ENCODE assay signal across 27 cellular contexts in the genomic region with DNA sequence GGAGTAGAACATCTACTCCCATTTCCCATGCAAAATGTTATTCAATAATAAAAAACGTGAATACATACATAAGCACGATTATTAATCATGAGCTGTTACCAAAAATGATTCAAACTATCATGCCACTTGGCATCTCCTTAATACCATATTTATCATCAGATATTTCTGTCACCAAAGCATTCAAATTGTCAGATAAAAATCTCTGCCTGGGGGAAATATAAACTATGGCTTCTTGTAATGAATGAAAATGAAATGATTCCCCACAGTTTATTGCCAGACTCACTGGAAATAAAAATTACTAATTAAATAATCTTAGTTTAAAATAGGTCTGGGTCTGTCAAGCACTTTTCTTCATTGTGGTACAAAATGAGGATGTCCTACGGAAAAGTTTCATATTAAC.
"Had no signal": no experiment of that assay in that cellular context is flagged by ENCODE, and none has a peak within 500 bp of the region (broad histone marks: within the 10 kb centered on the region; RNA-seq: fewer than 3 reads in every experiment).

No MANE protein-coding gene starts in this region.

- H3K4me1 ChIP-seq: left lung, lower lobe of right lung, pancreas, prostate gland, stomach, testis, thyroid gland, transverse colon, upper lobe of left lung, vagina had no signal

- H3K27me3 ChIP-seq: left lung, pancreas, stomach, testis, thyroid gland, transverse colon, upper lobe of left lung, vagina had no signal

- ATAC-seq: left colon; left lung; lower lobe of right lung; naive thymus-derived CD8-positive, alpha-beta T cell; pancreas; right cardiac atrium; sciatic nerve; stimulated activated naive B cell treated with anti-CD40 and anti-IgM and Interleukin-4, amounts not matched to agents 10 μg/mL and 1 μg/mL and 100 μg/mL, for 72 hours; stimulated activated naive CD8-positive, alpha-beta T cell treated with anti-CD3 and anti-CD28 coated beads, Interleukin-15, Interleukin-2, amounts not matched to agents 100 U/mL and 50 U/mL, for 24 hours had no signal

- H3K36me3 ChIP-seq: left lung, lower lobe of right lung, pancreas, prostate gland, stomach, thyroid gland, transverse colon, upper lobe of left lung, vagina had no signal

- H3K4me3 ChIP-seq: left lung, lower lobe of right lung, pancreas, prostate gland, skin epidermis, stomach, testis, thyroid gland, transverse colon, upper lobe of left lung, vagina had no signal

- H3K9me3 ChIP-seq: left lung, lower lobe of right lung, pancreas, prostate gland, stomach, testis, thyroid gland, transverse colon, upper lobe of left lung, vagina had no signal

- DNase-seq: kidney glomerular epithelial cell; left colon; left lung; lower lobe of right lung; mammary epithelial cell; mesenchymal stem cell; naive thymus-derived CD8-positive, alpha-beta T cell; nucleus accumbens; pancreas; posterior cingulate gyrus; retina; right cardiac atrium; stimulated activated CD4-positive, alpha-beta T cell treated with anti-CD3 and anti-CD28 coated beads, Interleukin-12 subunit alpha, Interleukin-12 subunit beta, amount 100 ng/mL, for 4 hours; stimulated activated CD4-positive, alpha-beta T cell treated with anti-CD3 and anti-CD28 coated beads, Interleukin-15, amount 100 ng/mL, for 24 hours; stimulated activated CD4-positive, alpha-beta T cell treated with anti-CD3 and anti-CD28 coated beads, Interleukin-2, amount 100 ng/mL, for 24 hours; stimulated activated CD4-positive, alpha-beta T cell treated with anti-CD3 and anti-CD28 coated beads, Interleukin-4, amount 100 ng/mL, for 1 hour; stimulated activated naive B cell treated with anti-CD40 and anti-IgM and Interleukin-4, amounts not matched to agents 10 μg/mL and 1 μg/mL and 100 μg/mL, for 72 hours; stimulated activated naive CD8-positive, alpha-beta T cell treated with anti-CD3 and anti-CD28 coated beads, Interleukin-15, Interleukin-2, amounts not matched to agents 100 U/mL and 50 U/mL, for 24 hours; stomach; testis; thyroid gland; transverse colon; upper lobe of left lung had no signal

- H3K27ac ChIP-seq: left lung, lower lobe of right lung, pancreas, prostate gland, skin epidermis, stomach, testis, thyroid gland, transverse colon, upper lobe of left lung, vagina had no signal
